2 cellular contexts compared by ENCODE assay signal in the genomic region with DNA sequence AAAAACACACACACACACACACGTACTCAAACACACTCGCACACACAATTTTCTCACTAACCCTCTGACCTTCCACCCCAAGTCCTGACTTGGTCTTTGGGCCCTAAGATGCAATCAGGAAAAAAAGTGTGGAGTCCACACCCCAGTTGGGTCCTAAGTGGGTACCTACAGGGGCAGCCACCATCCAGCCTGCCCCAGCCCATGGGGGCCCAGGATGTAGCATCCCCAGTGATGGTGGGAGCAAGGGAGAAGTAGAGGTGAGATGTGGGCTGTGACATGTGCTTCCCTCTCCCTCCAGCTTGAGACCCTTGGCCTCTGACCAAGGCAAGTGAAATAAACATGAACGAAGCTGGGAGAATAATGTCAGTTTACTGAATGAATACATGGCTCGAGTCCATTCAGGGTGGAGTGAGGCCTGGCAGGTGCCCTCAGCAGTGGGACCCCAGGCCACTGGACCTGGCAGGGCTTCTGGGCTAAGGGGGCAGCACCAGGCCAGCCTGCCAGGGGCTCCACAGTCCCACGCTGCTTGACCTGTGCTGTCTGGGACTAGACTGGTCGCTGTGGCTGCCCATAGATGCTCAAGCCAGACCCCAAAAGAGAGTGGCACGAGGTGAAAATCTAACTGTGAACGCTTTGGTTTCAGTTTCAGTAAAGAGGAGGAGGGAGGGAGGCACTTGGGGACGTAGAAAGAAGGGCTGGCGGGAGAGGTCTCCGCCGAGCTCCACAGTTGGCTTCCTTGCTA.
TF ChIP-seq lines count a peak whose summit lies in the region.

No MANE protein-coding gene starts in this region.

TF ChIP-seq in HepG2, 621 proteins besides CTCF, POLR2A, EP300 and RAD21:
- no peak for TF ChIP-seq NCOA1 (CRISPR knock-in tag; IDR thresholded peaks at IDR 0.05)
- no peak for TF ChIP-seq HNF4A (CRISPR knock-in tag; IDR thresholded peaks at IDR 0.05)
- no peak for TF ChIP-seq POLR2G (IDR thresholded peaks at IDR 0.05; ENCODE audit: low read depth, low read length)
- TF ChIP-seq ZNF770 (CRISPR knock-in tag; IDR thresholded peaks at IDR 0.05): no peak
- TF ChIP-seq LRRFIP1 (CRISPR knock-in tag; conservative IDR thresholded peaks at IDR 0.05): no peak
- TF ChIP-seq JUND (CRISPR knock-in tag; IDR thresholded peaks at IDR 0.05): no peak
- no peak for TF ChIP-seq TRIM22 (IDR thresholded peaks at IDR 0.05)
- TF ChIP-seq NCOA2 (CRISPR knock-in tag; IDR thresholded peaks at IDR 0.05): no peak
- TF ChIP-seq U2AF1 (optimal IDR thresholded peaks at IDR 0.05; ENCODE audit: low read depth, low read length): no peak
- TF ChIP-seq ZNF652 (CRISPR knock-in tag; IDR thresholded peaks at IDR 0.05; ENCODE audit: borderline replicate concordance, low read depth): no peak
- no peak for TF ChIP-seq YEATS2 (CRISPR knock-in tag; IDR thresholded peaks at IDR 0.05; ENCODE audit: borderline replicate concordance)

TF ChIP-seq in K562, 482 proteins besides CTCF, POLR2A, EP300 and RAD21:
- TF ChIP-seq RNF219 (CRISPR knock-in tag; IDR thresholded peaks at IDR 0.05): no peak
- TF ChIP-seq ZNF175 (CRISPR knock-in tag; IDR thresholded peaks at IDR 0.05; ENCODE audit: low read depth): no peak
- TF ChIP-seq SMARCA4 (IDR thresholded peaks at IDR 0.05): no peak
- TF ChIP-seq TAF1 (IDR thresholded peaks at IDR 0.05; ENCODE audit: control insufficient read depth, extremely low read depth, insufficient read depth, low read length, severe bottlenecking): no peak
- no peak for TF ChIP-seq DPF2 (IDR thresholded peaks at IDR 0.05)
- TF ChIP-seq CHD4 (IDR thresholded peaks at IDR 0.05; ENCODE audit: insufficient read depth, insufficient replicate concordance, low read depth, low read length, poor library complexity, severe bottlenecking): no peak
- no peak for TF ChIP-seq THAP7 (CRISPR knock-in tag; IDR thresholded peaks at IDR 0.05)
- TF ChIP-seq, protein P1, sequence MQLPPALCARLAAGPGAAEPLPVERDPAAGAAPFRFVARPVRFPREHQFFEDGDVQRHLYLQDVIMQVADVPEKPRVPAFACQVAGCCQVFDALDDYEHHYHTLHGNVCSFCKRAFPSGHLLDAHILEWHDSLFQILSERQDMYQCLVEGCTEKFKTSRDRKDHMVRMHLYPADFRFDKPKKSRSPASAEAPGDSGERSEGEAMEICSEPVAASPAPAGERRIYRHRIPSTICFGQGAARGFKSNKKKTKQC (CRISPR knock-in tag; IDR thresholded peaks at IDR 0.05): no peak
- TF ChIP-seq NR2C1 (IDR thresholded peaks at IDR 0.05): no peak
- no peak for TF ChIP-seq NR2C1 (tag; IDR thresholded peaks at IDR 0.05)
- TF ChIP-seq MED1 (CRISPR knock-in tag; IDR thresholded peaks at IDR 0.05; ENCODE audit: borderline replicate concordance): no peak
- TF ChIP-seq NR2F6 (CRISPR knock-in tag; IDR thresholded peaks at IDR 0.05): no peak
- no peak for TF ChIP-seq MCM3 (IDR thresholded peaks at IDR 0.05)
- TF ChIP-seq NBN (IDR thresholded peaks at IDR 0.05; ENCODE audit: low read depth): no peak
- no peak for TF ChIP-seq TCF3 (CRISPR knock-in tag; IDR thresholded peaks at IDR 0.05)
- TF ChIP-seq ZNF764 (CRISPR knock-in tag; IDR thresholded peaks at IDR 0.05; ENCODE audit: low read depth): no peak
- no peak for TF ChIP-seq NCOA2 (IDR thresholded peaks at IDR 0.05; ENCODE audit: partially characterized antibody in 2 of 2)
- TF ChIP-seq, protein P2, sequence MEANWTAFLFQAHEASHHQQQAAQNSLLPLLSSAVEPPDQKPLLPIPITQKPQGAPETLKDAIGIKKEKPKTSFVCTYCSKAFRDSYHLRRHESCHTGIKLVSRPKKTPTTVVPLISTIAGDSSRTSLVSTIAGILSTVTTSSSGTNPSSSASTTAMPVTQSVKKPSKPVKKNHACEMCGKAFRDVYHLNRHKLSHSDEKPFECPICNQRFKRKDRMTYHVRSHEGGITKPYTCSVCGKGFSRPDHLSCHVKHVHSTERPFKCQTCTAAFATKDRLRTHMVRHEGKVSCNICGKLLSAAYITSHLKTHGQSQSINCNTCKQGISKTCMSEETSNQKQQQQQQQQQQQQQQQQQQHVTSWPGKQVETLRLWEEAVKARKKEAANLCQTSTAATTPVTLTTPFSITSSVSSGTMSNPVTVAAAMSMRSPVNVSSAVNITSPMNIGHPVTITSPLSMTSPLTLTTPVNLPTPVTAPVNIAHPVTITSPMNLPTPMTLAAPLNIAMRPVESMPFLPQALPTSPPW (CRISPR knock-in tag; IDR thresholded peaks at IDR 0.05): no peak
- TF ChIP-seq PRMT5 (CRISPR knock-in tag; IDR thresholded peaks at IDR 0.05): no peak
